Comparison of ENCODE assay signal across 2 cellular contexts in the genomic region with DNA sequence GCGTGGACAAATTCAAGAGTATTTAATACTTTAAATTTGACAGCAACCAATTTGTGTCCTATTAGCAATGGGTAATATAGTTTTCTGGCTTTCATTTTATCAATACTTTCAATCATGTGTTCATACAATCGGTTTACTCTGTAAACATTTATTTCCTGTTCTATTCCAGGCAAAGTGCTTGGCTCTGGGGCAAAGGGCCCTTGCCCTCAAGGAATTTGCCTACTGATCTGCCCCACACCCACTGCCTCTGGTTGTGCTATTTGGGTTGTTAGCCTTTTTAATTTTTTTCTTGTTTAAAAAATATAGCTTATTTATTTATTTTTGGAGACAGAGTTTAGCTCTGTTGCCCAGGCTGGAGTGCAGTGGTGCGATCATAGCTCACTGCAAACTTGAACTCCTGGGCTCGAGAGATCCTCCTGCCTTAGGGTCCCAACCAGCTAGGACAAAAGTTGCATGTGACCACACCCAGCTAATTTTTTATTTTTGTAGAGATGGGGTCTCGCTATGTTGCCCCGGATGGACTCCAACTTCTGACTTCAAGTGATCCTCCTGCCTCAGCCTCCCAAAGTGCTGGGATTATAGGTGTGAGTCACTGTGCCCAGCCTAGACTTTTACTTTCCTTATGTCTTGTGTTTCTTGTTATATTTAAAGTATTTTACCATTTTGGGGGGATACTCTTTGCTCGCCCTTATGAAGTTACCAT.
TF ChIP-seq lines count a peak whose summit lies in the region.

No MANE protein-coding gene starts in this region.

TF ChIP-seq in HEK293, 187 proteins besides CTCF, POLR2A, EP300 and RAD21:
- TF ChIP-seq ZNF121 (tag by site-specific recombination; IDR thresholded peaks at IDR 0.05) (0 out of 2 replicates have a peak, but pooled peaks have one; percentile 21), OSR2 (tag by site-specific recombination; IDR thresholded peaks at IDR 0.05) (no peak)

TF ChIP-seq in HepG2, 621 proteins besides CTCF, POLR2A, EP300 and RAD21:
- TF ChIP-seq, protein P1, sequence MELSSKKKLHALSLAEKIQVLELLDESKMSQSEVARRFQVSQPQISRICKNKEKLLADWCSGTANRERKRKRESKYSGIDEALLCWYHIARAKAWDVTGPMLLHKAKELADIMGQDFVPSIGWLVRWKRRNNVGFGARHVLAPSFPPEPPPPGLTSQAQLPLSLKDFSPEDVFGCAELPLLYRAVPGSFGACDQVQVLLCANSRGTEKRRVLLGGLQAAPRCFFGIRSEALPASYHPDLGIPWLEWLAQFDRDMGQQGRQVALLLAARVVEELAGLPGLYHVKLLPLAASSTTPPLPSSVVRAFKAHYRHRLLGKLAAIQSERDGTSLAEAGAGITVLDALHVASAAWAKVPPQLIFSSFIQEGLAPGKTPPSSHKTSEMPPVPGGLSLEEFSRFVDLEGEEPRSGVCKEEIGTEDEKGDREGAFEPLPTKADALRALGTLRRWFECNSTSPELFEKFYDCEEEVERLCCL (CRISPR knock-in tag; IDR thresholded peaks at IDR 0.05; ENCODE audit: borderline replicate concordance) = no peak
- no peak for TF ChIP-seq CBX1 (IDR thresholded peaks at IDR 0.05; ENCODE audit: low read depth)
- TF ChIP-seq MIXL1 (CRISPR knock-in tag; IDR thresholded peaks at IDR 0.05) = 0 out of 2 replicates have a peak, but pooled peaks have one; percentile 30
- TF ChIP-seq ZNF30 (CRISPR knock-in tag; IDR thresholded peaks at IDR 0.05) = no peak
- no peak for TF ChIP-seq SIN3A (IDR thresholded peaks at IDR 0.05; ENCODE audit: borderline replicate concordance, low read depth, low read length)
- TF ChIP-seq, protein P2, sequence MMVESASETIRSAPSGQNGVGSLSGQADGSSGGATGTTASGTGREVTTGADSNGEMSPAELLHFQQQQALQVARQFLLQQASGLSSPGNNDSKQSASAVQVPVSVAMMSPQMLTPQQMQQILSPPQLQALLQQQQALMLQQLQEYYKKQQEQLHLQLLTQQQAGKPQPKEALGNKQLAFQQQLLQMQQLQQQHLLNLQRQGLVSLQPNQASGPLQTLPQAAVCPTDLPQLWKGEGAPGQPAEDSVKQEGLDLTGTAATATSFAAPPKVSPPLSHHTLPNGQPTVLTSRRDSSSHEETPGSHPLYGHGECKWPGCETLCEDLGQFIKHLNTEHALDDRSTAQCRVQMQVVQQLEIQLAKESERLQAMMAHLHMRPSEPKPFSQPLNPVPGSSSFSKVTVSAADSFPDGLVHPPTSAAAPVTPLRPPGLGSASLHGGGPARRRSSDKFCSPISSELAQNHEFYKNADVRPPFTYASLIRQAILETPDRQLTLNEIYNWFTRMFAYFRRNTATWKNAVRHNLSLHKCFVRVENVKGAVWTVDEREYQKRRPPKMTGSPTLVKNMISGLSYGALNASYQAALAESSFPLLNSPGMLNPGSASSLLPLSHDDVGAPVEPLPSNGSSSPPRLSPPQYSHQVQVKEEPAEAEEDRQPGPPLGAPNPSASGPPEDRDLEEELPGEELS (CRISPR knock-in tag; IDR thresholded peaks at IDR 0.05) = 0 out of 2 replicates have a peak, but pooled peaks have one; percentile 17
- peak; percentile 10; the same call in 1 of the 2 replicates for TF ChIP-seq FOXA3 (CRISPR knock-in tag; IDR thresholded peaks at IDR 0.05)
- TF ChIP-seq ETV5 (CRISPR knock-in tag; IDR thresholded peaks at IDR 0.05; ENCODE audit: borderline replicate concordance) = peak; percentile 63; the same call in 1 of the 2 replicates
- no peak for TF ChIP-seq RFX3 (CRISPR knock-in tag; IDR thresholded peaks at IDR 0.05)
- peak; percentile 80 for TF ChIP-seq BCL6 (CRISPR knock-in tag; IDR thresholded peaks at IDR 0.05)
- TF ChIP-seq SALL2 (CRISPR knock-in tag; IDR thresholded peaks at IDR 0.05) = no peak
- no peak for TF ChIP-seq XBP1 (CRISPR knock-in tag; IDR thresholded peaks at IDR 0.05)
- no peak for TF ChIP-seq STAG1 (CRISPR knock-in tag; IDR thresholded peaks at IDR 0.05)
- no peak for TF ChIP-seq SRSF1 (optimal IDR thresholded peaks at IDR 0.05; ENCODE audit: low read depth, low read length)
- TF ChIP-seq, protein P3, sequence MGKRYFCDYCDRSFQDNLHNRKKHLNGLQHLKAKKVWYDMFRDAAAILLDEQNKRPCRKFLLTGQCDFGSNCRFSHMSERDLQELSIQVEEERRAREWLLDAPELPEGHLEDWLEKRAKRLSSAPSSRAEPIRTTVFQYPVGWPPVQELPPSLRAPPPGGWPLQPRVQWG (CRISPR knock-in tag; IDR thresholded peaks at IDR 0.05; ENCODE audit: borderline replicate concordance, low read depth) = no peak
- TF ChIP-seq ZSCAN29 (CRISPR knock-in tag; conservative IDR thresholded peaks at IDR 0.05) = no peak
- TF ChIP-seq PPARG (CRISPR knock-in tag; conservative IDR thresholded peaks at IDR 0.05) = peak; percentile 96
- TF ChIP-seq ZNF772 (CRISPR knock-in tag; IDR thresholded peaks at IDR 0.05) = no peak
- TF ChIP-seq GABPB1 (CRISPR knock-in tag; IDR thresholded peaks at IDR 0.05) = no peak
- no peak for TF ChIP-seq NR2F6 (IDR thresholded peaks at IDR 0.05)
- TF ChIP-seq NR2F6 (CRISPR knock-in tag; IDR thresholded peaks at IDR 0.05) = 0 out of 2 replicates have a peak, but pooled peaks have one; percentile 16
- no peak for TF ChIP-seq ZMYM2 (CRISPR knock-in tag; IDR thresholded peaks at IDR 0.05)
- TF ChIP-seq, protein P4, sequence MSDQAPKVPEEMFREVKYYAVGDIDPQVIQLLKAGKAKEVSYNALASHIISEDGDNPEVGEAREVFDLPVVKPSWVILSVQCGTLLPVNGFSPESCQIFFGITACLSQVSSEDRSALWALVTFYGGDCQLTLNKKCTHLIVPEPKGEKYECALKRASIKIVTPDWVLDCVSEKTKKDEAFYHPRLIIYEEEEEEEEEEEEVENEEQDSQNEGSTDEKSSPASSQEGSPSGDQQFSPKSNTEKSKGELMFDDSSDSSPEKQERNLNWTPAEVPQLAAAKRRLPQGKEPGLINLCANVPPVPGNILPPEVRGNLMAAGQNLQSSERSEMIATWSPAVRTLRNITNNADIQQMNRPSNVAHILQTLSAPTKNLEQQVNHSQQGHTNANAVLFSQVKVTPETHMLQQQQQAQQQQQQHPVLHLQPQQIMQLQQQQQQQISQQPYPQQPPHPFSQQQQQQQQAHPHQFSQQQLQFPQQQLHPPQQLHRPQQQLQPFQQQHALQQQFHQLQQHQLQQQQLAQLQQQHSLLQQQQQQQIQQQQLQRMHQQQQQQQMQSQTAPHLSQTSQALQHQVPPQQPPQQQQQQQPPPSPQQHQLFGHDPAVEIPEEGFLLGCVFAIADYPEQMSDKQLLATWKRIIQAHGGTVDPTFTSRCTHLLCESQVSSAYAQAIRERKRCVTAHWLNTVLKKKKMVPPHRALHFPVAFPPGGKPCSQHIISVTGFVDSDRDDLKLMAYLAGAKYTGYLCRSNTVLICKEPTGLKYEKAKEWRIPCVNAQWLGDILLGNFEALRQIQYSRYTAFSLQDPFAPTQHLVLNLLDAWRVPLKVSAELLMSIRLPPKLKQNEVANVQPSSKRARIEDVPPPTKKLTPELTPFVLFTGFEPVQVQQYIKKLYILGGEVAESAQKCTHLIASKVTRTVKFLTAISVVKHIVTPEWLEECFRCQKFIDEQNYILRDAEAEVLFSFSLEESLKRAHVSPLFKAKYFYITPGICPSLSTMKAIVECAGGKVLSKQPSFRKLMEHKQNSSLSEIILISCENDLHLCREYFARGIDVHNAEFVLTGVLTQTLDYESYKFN (CRISPR knock-in tag; conservative IDR thresholded peaks at IDR 0.05) = peak; percentile 55
- TF ChIP-seq RXRB (CRISPR knock-in tag; IDR thresholded peaks at IDR 0.05; ENCODE audit: borderline replicate concordance) = peak; percentile 78; the same call in 1 of the 2 replicates
- TF ChIP-seq, protein P5, sequence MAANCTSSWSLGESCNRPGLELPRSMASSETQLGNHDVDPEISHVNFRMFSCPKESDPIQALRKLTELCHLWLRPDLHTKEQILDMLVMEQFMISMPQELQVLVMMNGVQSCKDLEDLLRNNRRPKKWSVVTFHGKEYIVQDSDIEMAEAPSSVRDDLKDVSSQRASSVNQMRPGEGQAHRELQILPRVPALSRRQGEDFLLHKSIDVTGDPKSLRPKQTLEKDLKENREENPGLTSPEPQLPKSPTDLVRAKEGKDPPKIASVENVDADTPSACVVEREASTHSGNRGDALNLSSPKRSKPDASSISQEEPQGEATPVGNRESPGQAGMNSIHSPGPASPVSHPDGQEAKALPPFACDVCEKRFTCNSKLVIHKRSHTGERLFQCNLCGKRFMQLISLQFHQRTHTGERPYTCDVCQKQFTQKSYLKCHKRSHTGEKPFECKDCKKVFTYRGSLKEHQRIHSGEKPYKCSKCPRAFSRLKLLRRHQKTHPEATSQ (CRISPR knock-in tag; IDR thresholded peaks at IDR 0.05; ENCODE audit: borderline replicate concordance) = no peak
- TF ChIP-seq ZNF234 (CRISPR knock-in tag; conservative IDR thresholded peaks at IDR 0.05) = no peak
- TF ChIP-seq SALL1 (CRISPR knock-in tag; IDR thresholded peaks at IDR 0.05) = peak; percentile 40; the same call in 1 of the 2 replicates
- no peak for TF ChIP-seq SYNCRIP (IDR thresholded peaks at IDR 0.05; ENCODE audit: insufficient read depth, low read depth, low read length)
- TF ChIP-seq ZNF564 (CRISPR knock-in tag; IDR thresholded peaks at IDR 0.05) = no peak
- no peak for TF ChIP-seq DR1 (CRISPR knock-in tag; IDR thresholded peaks at IDR 0.05)
- TF ChIP-seq, protein P6, sequence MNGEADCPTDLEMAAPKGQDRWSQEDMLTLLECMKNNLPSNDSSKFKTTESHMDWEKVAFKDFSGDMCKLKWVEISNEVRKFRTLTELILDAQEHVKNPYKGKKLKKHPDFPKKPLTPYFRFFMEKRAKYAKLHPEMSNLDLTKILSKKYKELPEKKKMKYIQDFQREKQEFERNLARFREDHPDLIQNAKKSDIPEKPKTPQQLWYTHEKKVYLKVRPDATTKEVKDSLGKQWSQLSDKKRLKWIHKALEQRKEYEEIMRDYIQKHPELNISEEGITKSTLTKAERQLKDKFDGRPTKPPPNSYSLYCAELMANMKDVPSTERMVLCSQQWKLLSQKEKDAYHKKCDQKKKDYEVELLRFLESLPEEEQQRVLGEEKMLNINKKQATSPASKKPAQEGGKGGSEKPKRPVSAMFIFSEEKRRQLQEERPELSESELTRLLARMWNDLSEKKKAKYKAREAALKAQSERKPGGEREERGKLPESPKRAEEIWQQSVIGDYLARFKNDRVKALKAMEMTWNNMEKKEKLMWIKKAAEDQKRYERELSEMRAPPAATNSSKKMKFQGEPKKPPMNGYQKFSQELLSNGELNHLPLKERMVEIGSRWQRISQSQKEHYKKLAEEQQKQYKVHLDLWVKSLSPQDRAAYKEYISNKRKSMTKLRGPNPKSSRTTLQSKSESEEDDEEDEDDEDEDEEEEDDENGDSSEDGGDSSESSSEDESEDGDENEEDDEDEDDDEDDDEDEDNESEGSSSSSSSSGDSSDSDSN (CRISPR knock-in tag; IDR thresholded peaks at IDR 0.05) = no peak
- TF ChIP-seq ZNF121 (CRISPR knock-in tag; IDR thresholded peaks at IDR 0.05) = peak; percentile 73
- TF ChIP-seq, protein P7, sequence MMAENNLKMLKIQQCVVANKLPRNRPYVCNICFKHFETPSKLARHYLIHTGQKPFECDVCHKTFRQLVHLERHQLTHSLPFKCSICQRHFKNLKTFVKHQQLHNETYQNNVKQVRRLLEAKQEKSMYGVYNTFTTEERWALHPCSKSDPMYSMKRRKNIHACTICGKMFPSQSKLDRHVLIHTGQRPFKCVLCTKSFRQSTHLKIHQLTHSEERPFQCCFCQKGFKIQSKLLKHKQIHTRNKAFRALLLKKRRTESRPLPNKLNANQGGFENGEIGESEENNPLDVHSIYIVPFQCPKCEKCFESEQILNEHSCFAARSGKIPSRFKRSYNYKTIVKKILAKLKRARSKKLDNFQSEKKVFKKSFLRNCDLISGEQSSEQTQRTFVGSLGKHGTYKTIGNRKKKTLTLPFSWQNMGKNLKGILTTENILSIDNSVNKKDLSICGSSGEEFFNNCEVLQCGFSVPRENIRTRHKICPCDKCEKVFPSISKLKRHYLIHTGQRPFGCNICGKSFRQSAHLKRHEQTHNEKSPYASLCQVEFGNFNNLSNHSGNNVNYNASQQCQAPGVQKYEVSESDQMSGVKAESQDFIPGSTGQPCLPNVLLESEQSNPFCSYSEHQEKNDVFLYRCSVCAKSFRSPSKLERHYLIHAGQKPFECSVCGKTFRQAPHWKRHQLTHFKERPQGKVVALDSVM (CRISPR knock-in tag; IDR thresholded peaks at IDR 0.05) = peak; percentile 64
